Comparison of ENCODE assay signal across 1 cellular context in the genomic region with DNA sequence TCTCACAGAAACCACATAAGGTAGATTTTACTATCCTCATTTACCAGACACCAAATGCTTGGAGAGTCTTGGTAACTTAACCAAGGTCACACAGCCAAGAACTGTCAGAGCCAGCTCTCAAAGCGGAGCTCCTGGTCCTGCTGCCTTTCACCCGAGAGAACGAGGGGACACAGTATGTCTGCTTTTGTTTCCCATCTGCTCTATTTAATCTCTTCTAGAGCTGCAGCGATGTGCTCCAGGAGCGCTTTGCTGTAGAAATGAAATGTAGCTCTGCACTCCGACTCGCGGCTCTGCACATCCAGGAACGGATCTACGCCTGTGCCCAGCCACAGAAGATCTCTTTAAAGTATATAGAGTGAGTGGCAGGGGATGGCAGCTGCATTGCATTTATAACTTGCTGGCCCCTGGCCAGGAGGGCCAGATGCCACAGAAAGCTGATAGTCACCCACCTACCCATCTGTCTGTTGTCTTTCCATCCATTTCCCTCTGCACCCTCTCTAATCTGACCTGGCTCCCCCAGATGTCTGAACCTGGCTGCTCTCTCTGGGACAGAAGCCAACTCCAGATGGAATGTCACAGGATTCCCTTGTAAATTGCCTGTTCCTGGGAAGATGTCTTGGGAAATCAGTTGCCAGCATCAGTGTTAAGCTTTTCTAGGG.
TF ChIP-seq lines count a peak whose summit lies in the region.

No MANE protein-coding gene starts in this region.

TF ChIP-seq in SK-N-SH treated with all-trans-retinoic acid at 6 μM for 48 hours, 23 proteins besides CTCF, POLR2A, EP300 and RAD21:
- TF ChIP-seq, protein P1, sequence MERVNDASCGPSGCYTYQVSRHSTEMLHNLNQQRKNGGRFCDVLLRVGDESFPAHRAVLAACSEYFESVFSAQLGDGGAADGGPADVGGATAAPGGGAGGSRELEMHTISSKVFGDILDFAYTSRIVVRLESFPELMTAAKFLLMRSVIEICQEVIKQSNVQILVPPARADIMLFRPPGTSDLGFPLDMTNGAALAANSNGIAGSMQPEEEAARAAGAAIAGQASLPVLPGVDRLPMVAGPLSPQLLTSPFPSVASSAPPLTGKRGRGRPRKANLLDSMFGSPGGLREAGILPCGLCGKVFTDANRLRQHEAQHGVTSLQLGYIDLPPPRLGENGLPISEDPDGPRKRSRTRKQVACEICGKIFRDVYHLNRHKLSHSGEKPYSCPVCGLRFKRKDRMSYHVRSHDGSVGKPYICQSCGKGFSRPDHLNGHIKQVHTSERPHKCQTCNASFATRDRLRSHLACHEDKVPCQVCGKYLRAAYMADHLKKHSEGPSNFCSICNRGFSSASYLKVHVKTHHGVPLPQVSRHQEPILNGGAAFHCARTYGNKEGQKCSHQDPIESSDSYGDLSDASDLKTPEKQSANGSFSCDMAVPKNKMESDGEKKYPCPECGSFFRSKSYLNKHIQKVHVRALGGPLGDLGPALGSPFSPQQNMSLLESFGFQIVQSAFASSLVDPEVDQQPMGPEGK (CRISPR knock-in tag; IDR thresholded peaks at IDR 0.05; ENCODE audit: borderline replicate concordance): no peak
- TF ChIP-seq ZNF565 (CRISPR knock-in tag; conservative IDR thresholded peaks at IDR 0.05; ENCODE audit: low read depth) (no peak), TCF4 (CRISPR knock-in tag; IDR thresholded peaks at IDR 0.05; ENCODE audit: borderline replicate concordance) (peak; percentile 65), RARB (CRISPR knock-in tag; IDR thresholded peaks at IDR 0.05) (no peak), GLIS3 (CRISPR knock-in tag; IDR thresholded peaks at IDR 0.05) (no peak), OSR1 (CRISPR knock-in tag; IDR thresholded peaks at IDR 0.05) (no peak), CSDC2 (CRISPR knock-in tag; IDR thresholded peaks at IDR 0.05) (no peak), ZFP30 (CRISPR knock-in tag; IDR thresholded peaks at IDR 0.05) (no peak), ZNF8 (CRISPR knock-in tag; IDR thresholded peaks at IDR 0.05) (no peak), ESRRG (CRISPR knock-in tag; IDR thresholded peaks at IDR 0.05) (no peak), BACH2 (CRISPR knock-in tag; IDR thresholded peaks at IDR 0.05; ENCODE audit: borderline replicate concordance) (no peak), TSHZ2 (CRISPR knock-in tag; IDR thresholded peaks at IDR 0.05) (peak; percentile 34), ZNF70 (CRISPR knock-in tag; IDR thresholded peaks at IDR 0.05) (no peak)
- TF ChIP-seq, protein P2, sequence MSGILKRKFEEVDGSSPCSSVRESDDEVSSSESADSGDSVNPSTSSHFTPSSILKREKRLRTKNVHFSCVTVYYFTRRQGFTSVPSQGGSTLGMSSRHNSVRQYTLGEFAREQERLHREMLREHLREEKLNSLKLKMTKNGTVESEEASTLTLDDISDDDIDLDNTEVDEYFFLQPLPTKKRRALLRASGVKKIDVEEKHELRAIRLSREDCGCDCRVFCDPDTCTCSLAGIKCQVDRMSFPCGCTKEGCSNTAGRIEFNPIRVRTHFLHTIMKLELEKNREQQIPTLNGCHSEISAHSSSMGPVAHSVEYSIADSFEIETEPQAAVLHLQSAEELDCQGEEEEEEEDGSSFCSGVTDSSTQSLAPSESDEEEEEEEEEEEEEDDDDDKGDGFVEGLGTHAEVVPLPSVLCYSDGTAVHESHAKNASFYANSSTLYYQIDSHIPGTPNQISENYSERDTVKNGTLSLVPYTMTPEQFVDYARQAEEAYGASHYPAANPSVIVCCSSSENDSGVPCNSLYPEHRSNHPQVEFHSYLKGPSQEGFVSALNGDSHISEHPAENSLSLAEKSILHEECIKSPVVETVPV (CRISPR knock-in tag; IDR thresholded peaks at IDR 0.05): no peak
